11 cellular contexts compared by ENCODE assay signal in the genomic region with DNA sequence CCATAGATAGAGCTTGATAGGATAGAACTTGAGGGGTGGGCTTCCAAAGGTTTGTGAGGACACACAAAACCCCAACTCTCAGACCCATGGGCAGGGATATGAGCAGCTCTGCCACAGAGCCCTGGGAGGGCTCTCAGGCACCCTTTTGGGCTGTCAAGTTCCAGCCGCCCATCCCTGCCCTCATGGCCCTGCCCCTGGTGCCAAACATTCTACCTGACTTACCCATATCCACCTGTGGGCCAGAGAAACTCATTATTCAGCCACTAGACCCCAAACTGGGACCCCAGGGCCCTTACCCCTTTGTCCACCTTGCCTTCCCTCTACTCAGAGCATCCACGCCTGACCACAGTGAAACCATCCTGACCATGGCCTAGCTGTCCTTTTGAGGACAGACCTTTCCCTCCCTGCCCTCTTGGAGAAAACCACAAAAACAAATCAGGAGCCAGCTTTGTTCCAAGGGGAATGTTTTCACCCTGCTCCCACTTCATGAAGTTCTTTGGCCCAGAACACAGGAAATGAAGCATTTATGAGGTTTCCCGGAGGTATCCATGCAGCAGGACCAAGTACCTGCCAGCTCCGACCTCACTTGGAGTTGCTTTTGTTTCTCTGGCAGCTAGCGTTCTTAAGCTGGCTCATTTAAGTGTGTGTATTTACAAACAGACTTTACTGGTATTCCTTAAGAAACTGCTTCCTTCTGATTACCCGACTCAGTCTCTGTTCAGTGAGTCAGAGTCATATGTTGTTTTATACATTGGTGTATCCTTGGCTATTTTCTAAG. TPM values are rescaled to one million over a fixed set of nuclear protein-coding genes. Genes with fewer than 3 reads are reported as not detected.
DNase-seq lines count a peak whose midpoint lies in the region; ATAC-seq and TF ChIP-seq lines count a peak whose summit lies in the region.
"Had no signal": no experiment of that assay in that cellular context is flagged by ENCODE, and none has a peak within 500 bp of the region (broad histone marks: within the 10 kb centered on the region; RNA-seq: fewer than 3 reads in every experiment).

No MANE protein-coding gene starts in this region.

- intact Hi-C loops in aorta (cut with DNase I), result no loop called here

- H3K9me3 ChIP-seq in SJSA1 (replicated peaks), result no peaks in the 10 kb centered on the region
- no peaks in the 10 kb centered on the region for H3K9me3 ChIP-seq in aorta (ENCODE audit: control insufficient read depth, low read length)

- peak; percentile 75 to 89 for DNase-seq in SJSA1 (ENCODE audit: low read depth in 1 of 2, low spot score in 2 of 2)
- DNase-seq in fibroblast of mammary gland (ENCODE audit: low read depth), result peak; percentile 99
- DNase-seq in non-pigmented ciliary epithelial cell (ENCODE audit: low read depth), result peak; percentile 43
- no peak for DNase-seq in aorta
- DNase-seq in HuH-7 (ENCODE audit: low spot score), result no peak
- DNase-seq: activated CD4-positive, alpha-beta T cell treated with anti-CD3 and anti-CD28 coated beads for 1 hour; NCI-H1092 treated with DMSO at 0.1 percent for 48 hours; small intestine had no signal

- H3K36me3 ChIP-seq in SJSA1 (no peaks in the 10 kb centered on the region), aorta (ENCODE audit: control insufficient read depth in 1 of 2, insufficient read depth in 2 of 2, low read length in 1 of 2) (no peaks in the 10 kb centered on the region)

- WGBS in aorta, 2 donors, result 21 to 24% methylated on average over 6 of the region's 6 CpGs

- TF ChIP-seq CTCF in fibroblast of mammary gland (conservative IDR thresholded peaks at IDR 0.05; ENCODE audit: control insufficient read depth, insufficient read depth, low read depth, low read length), result no peak

- H3K4me3 ChIP-seq in SJSA1 (no peak overlapping the region), fibroblast of mammary gland (ENCODE audit: control insufficient read depth, low read depth, low read length) (no peak overlapping the region), aorta (ENCODE audit: low read length in 2 of 2) (no peak overlapping the region)

- ATAC-seq in aorta (ENCODE audit: low FRiP score), result peak; percentile 53
- ATAC-seq in GM18858 (IDR thresholded peaks at IDR 0.05; ENCODE audit: unreplicated experiment), result no peak
- no peak for ATAC-seq in HG02763 (IDR thresholded peaks at IDR 0.05; ENCODE audit: unreplicated experiment)
- ATAC-seq: stimulated activated memory B cell treated with anti-CD40 and anti-IgM and Interleukin-4, amounts not matched to agents 10 μg/mL and 1 μg/mL and 100 μg/mL, for 72 hours had no signal

- H3K4me1 ChIP-seq in SJSA1 (replicated peaks) (peaks cover 76% of the 10 kb centered on the region), aorta (ENCODE audit: control insufficient read depth in 1 of 2, insufficient read depth in 2 of 2, low read length in 2 of 2) (peaks cover 0 to 3% of the 10 kb centered on the region in 2 donors)

- H3K27ac ChIP-seq in SJSA1 (peak overlapping the region; percentile 76), aorta (ENCODE audit: low read depth in 1 of 2, low read length in 2 of 2) (peak overlapping the region in 1 of 2 donors; percentile 47)

- no peaks in the 10 kb centered on the region for H3K27me3 ChIP-seq in SJSA1 (replicated peaks)
- no peaks in the 10 kb centered on the region for H3K27me3 ChIP-seq in aorta (ENCODE audit: control insufficient read depth in 1 of 2, insufficient read depth in 2 of 2, low read length in 1 of 2)

RNA-seq across cellular contexts. Expression of a gene that starts 34.2 kb away (rescaled TPM):
- total RNA-seq in SJSA1 (2014; rRNA removed; shearing (Covaris generic)), result 1.3 and 2.1 TPM in 2 replicates
- 100 to 1,000 TPM in 1 of 2 donors, 10 to 100 TPM in 1; 44.7 to 113 TPM for total RNA-seq in aorta
- polyA plus RNA-seq in aorta, result 10 to 100 TPM; 12.5 to 45.6 TPM

Comparison
In these comparisons a context has a peak if more than half of its experiments do, and no peak if none do; other contexts are left out.
1. DNase-seq: peak in SJSA1 (2 of 2), fibroblast of mammary gland (single experiment) and non-pigmented ciliary epithelial cell (single experiment); none in aorta (0 of 2) and HuH-7 (single experiment).
2. RNA of a gene that starts 34.2 kb away (total RNA-seq): 44.7 to 113 TPM in aorta; 1.3 to 2.1 TPM in SJSA1; every median in the first group is over 10 times any median in the second.